In genomic region chr21:35932232-35932911, GRCh38 we compare ENCODE assay signal across 1 cellular context.
TF ChIP-seq lines count a peak whose summit lies in the region.

No MANE protein-coding gene starts in this region.

TF ChIP-seq in WTC11, 78 proteins besides CTCF, POLR2A, EP300 and RAD21 (continued from another document):
- TF ChIP-seq ZSCAN18 (CRISPR knock-in tag; IDR thresholded peaks at IDR 0.05) = no peak
- no peak for TF ChIP-seq FOXP4 (CRISPR knock-in tag; IDR thresholded peaks at IDR 0.05)
- no peak for TF ChIP-seq ZNF121 (CRISPR knock-in tag; IDR thresholded peaks at IDR 0.05)
- TF ChIP-seq ZNF423 (CRISPR knock-in tag; IDR thresholded peaks at IDR 0.05) = no peak
- no peak for TF ChIP-seq ZNF512 (CRISPR knock-in tag; IDR thresholded peaks at IDR 0.05; ENCODE audit: borderline replicate concordance)
- TF ChIP-seq SP1 (CRISPR knock-in tag; conservative IDR thresholded peaks at IDR 0.05) = no peak
- no peak for TF ChIP-seq STAT6 (CRISPR knock-in tag; conservative IDR thresholded peaks at IDR 0.05; ENCODE audit: low read depth)
- no peak for TF ChIP-seq ETV6 (CRISPR knock-in tag; IDR thresholded peaks at IDR 0.05)
